24 cellular contexts compared by ENCODE assay signal in genomic region chr2:101833890-101834523, GRCh38.
"Had no signal": no experiment of that assay in that cellular context is flagged by ENCODE, and none has a peak within 500 bp of the region (broad histone marks: within the 10 kb centered on the region; RNA-seq: fewer than 3 reads in every experiment).

No MANE protein-coding gene starts in this region.

- H3K36me3 ChIP-seq: prostate gland, uterus had no signal

- H3K9me3 Mint-ChIP-seq: naive thymus-derived CD4-positive, alpha-beta T cell; natural killer cell treated with Interleukin-12 subunit alpha and Interleukin-12 subunit beta and Interleukin-15 and Interleukin-18, amount 100 ng/mL, for 72 hours; stimulated activated effector memory CD8-positive, alpha-beta T cell treated with anti-CD3 and anti-CD28 coated beads, Interleukin-12 subunit alpha, Interleukin-12 subunit beta, amount 100 ng/mL, for 72 hours; stimulated activated naive CD8-positive, alpha-beta T cell treated with anti-CD3 and anti-CD28 coated beads, Interleukin-15, amount 100 ng/mL, for 72 hours; type B pancreatic cell had no signal

- H3K9me3 ChIP-seq: left ventricle myocardium inferior, mucosa of descending colon, pancreas, prostate gland, sigmoid colon, spleen, tibial nerve, uterus had no signal

- DNase-seq: islet precursor cell; left ventricle myocardium inferior; midbrain; mucosa of descending colon; naive thymus-derived CD4-positive, alpha-beta T cell; nucleus accumbens; pancreas; posterior cingulate gyrus; retina; right cardiac atrium; sigmoid colon; small intestine; spleen; stimulated activated CD4-positive, alpha-beta T cell treated with anti-CD3 and anti-CD28 coated beads, Interleukin-4, amount 100 ng/mL, for 24 hours; stimulated activated naive CD4-positive, alpha-beta T cell treated with Interleukin-2 at 50 U/mL for 16 hours; stimulated activated naive CD8-positive, alpha-beta T cell treated with anti-CD3 and anti-CD28 coated beads, Interleukin-15, amount 100 ng/mL, for 72 hours; substantia nigra; uterus had no signal

- H3K4me1 ChIP-seq: uterus had no signal

- H3K27ac Mint-ChIP-seq: natural killer cell treated with Interleukin-12 subunit alpha and Interleukin-12 subunit beta and Interleukin-15 and Interleukin-18, amount 100 ng/mL, for 72 hours; stimulated activated effector memory CD8-positive, alpha-beta T cell treated with anti-CD3 and anti-CD28 coated beads, Interleukin-12 subunit alpha, Interleukin-12 subunit beta, amount 100 ng/mL, for 72 hours; stimulated activated naive CD8-positive, alpha-beta T cell treated with anti-CD3 and anti-CD28 coated beads, Interleukin-15, amount 100 ng/mL, for 72 hours; type B pancreatic cell had no signal

- H3K27ac ChIP-seq: left ventricle myocardium inferior, pancreas, prostate gland, sigmoid colon, spleen, tibial nerve, uterus had no signal

- H3K27me3 Mint-ChIP-seq: naive thymus-derived CD4-positive, alpha-beta T cell; natural killer cell treated with Interleukin-12 subunit alpha and Interleukin-12 subunit beta and Interleukin-15 and Interleukin-18, amount 100 ng/mL, for 72 hours; stimulated activated naive CD8-positive, alpha-beta T cell treated with anti-CD3 and anti-CD28 coated beads, Interleukin-15, amount 100 ng/mL, for 72 hours; type B pancreatic cell had no signal

- ATAC-seq: mucosa of descending colon; naive thymus-derived CD4-positive, alpha-beta T cell; natural killer cell treated with Interleukin-12 subunit alpha and Interleukin-12 subunit beta and Interleukin-15 and Interleukin-18, amount 100 ng/mL, for 72 hours; pancreas; right cardiac atrium; stimulated activated effector memory CD8-positive, alpha-beta T cell treated with anti-CD3 and anti-CD28 coated beads, Interleukin-12 subunit alpha, Interleukin-12 subunit beta, amount 100 ng/mL, for 72 hours; stimulated activated naive CD8-positive, alpha-beta T cell treated with anti-CD3 and anti-CD28 coated beads, Interleukin-15, amount 100 ng/mL, for 72 hours had no signal

- H3K27me3 ChIP-seq: pancreas, sigmoid colon, spleen, tibial nerve, uterus had no signal

- H3K4me3 Mint-ChIP-seq: naive thymus-derived CD4-positive, alpha-beta T cell; natural killer cell treated with Interleukin-12 subunit alpha and Interleukin-12 subunit beta and Interleukin-15 and Interleukin-18, amount 100 ng/mL, for 72 hours; stimulated activated effector memory CD8-positive, alpha-beta T cell treated with anti-CD3 and anti-CD28 coated beads, Interleukin-12 subunit alpha, Interleukin-12 subunit beta, amount 100 ng/mL, for 72 hours; stimulated activated naive CD8-positive, alpha-beta T cell treated with anti-CD3 and anti-CD28 coated beads, Interleukin-15, amount 100 ng/mL, for 72 hours; type B pancreatic cell had no signal

- H3K4me3 ChIP-seq: left ventricle myocardium inferior, lung, mucosa of descending colon, pancreas, prostate gland, sigmoid colon, spleen, tibial nerve, uterus had no signal
